In the genomic region with DNA sequence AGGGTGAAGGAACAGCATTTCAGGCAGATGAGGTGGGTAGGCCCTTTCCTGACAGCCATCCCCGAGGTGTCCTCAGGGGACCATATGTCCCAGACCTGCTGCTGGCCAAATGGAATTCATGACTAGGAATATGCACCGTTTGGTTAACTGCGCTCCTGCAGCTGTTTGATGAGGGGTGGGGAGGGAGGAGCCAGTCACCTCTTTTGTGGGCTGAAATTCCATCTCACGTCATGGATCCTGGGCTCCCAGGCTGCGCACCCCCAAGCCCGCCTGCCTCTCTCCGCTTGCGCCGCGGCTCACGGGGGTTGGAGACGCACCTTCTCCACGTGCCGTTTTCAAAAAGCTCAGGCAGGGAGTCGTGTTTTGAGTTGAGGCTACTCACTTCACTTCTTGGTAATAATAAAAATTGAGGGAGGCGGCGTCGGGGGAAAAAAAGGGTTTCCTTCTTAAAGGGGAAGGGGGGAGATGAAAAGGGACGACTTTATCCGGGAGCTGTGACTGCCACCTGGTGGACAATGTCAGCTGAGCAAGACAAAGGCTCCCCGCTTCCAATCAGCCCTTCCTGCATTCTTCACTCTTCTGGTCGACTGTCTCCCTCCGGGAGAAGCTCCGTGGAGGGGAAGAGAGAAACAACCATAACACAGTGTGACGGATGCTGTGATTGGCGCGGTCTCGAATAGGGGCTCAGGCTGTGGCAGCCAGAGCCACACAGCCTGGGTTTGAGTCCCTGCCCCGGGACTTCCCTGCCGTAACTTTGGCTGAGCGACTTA, we compare ENCODE assay signal across 8 cellular contexts. TPM values are rescaled to one million over a fixed set of nuclear protein-coding genes. Genes with fewer than 3 reads are reported as not detected.
DNase-seq lines count a peak whose midpoint lies in the region; ATAC-seq and TF ChIP-seq lines count a peak whose summit lies in the region.

No MANE protein-coding gene starts in this region.

- H3K4me1 Mint-ChIP-seq in IgD-negative memory B cell, result peaks cover 3 to 10% (median 10%) of the 10 kb centered on the region in 3 donors
- H3K4me1 Mint-ChIP-seq in activated T-helper 17 cell treated with anti-CD3 and anti-CD28 coated beads, Interleukin-2, amount 50 U/mL, for 72 hours, result peaks cover 3% of the 10 kb centered on the region
- H3K4me1 Mint-ChIP-seq in natural killer cell, result peaks cover 8 to 13% of the 10 kb centered on the region in 2 donors
- H3K4me1 Mint-ChIP-seq in stimulated activated memory B cell treated with anti-CD40 and anti-IgM and Interleukin-4, amounts not matched to agents 10 μg/mL and 1 μg/mL and 100 μg/mL, for 72 hours, result peaks cover 14% of the 10 kb centered on the region

- no peaks in the 10 kb centered on the region for H3K9me3 ChIP-seq in BE2C

- intact Hi-C loops in natural killer cell (cut with micrococcal nuclease), result loop anchor here (1.0 kb wide), 2 partner anchors 354 to 679 kb away; no protein-coding TSS in a partner anchor

- peaks cover 13% of the 10 kb centered on the region for H3K27me3 Mint-ChIP-seq in IgD-negative memory B cell
- peaks cover 8% of the 10 kb centered on the region for H3K27me3 Mint-ChIP-seq in activated T-helper 17 cell treated with anti-CD3 and anti-CD28 coated beads, Interleukin-2, amount 50 U/mL, for 72 hours
- peaks cover 30 to 39% of the 10 kb centered on the region in 2 donors for H3K27me3 Mint-ChIP-seq in natural killer cell (ENCODE audit: low read depth in 2 of 2)
- peaks cover 40% of the 10 kb centered on the region for H3K27me3 Mint-ChIP-seq in stimulated activated memory B cell treated with anti-CD40 and anti-IgM and Interleukin-4, amounts not matched to agents 10 μg/mL and 1 μg/mL and 100 μg/mL, for 72 hours

- TF ChIP-seq CTCF in BE2C (IDR thresholded peaks at IDR 0.05; ENCODE audit: low read depth, low read length) (peak; percentile 92), fibroblast of the aortic adventitia (IDR thresholded peaks at IDR 0.05; ENCODE audit: insufficient read depth, low read length) (peak; percentile 85), natural killer cell (IDR thresholded peaks at IDR 0.05) (peak; percentile 76)

- no peaks in the 10 kb centered on the region for H3K36me3 ChIP-seq in BE2C

- peak overlapping the region in 1 of 3 donors; percentile 31 for H3K27ac Mint-ChIP-seq in IgD-negative memory B cell
- H3K27ac Mint-ChIP-seq in activated T-helper 17 cell treated with anti-CD3 and anti-CD28 coated beads, Interleukin-2, amount 50 U/mL, for 72 hours, result peak overlapping the region; percentile 59
- peak overlapping the region in 1 of 2 donors; percentile 31 for H3K27ac Mint-ChIP-seq in natural killer cell
- H3K27ac Mint-ChIP-seq in stimulated activated memory B cell treated with anti-CD40 and anti-IgM and Interleukin-4, amounts not matched to agents 10 μg/mL and 1 μg/mL and 100 μg/mL, for 72 hours, result peak overlapping the region; percentile 52

- DNase-seq in BE2C, result peak; percentile 86
- peak; percentile 66 for DNase-seq in RKO (ENCODE audit: low spot score)
- peak; percentile 88 for DNase-seq in fibroblast of the aortic adventitia (ENCODE audit: low read depth)
- peak; percentile 61 for DNase-seq in natural killer cell

- H3K9me3 Mint-ChIP-seq in IgD-negative memory B cell, result no peaks in the 10 kb centered on the region
- H3K9me3 Mint-ChIP-seq in activated T-helper 17 cell treated with anti-CD3 and anti-CD28 coated beads, Interleukin-2, amount 50 U/mL, for 72 hours, result no peaks in the 10 kb centered on the region
- no peaks in the 10 kb centered on the region for H3K9me3 Mint-ChIP-seq in natural killer cell
- peaks cover 3% of the 10 kb centered on the region for H3K9me3 Mint-ChIP-seq in stimulated activated memory B cell treated with anti-CD40 and anti-IgM and Interleukin-4, amounts not matched to agents 10 μg/mL and 1 μg/mL and 100 μg/mL, for 72 hours

- no peaks in the 10 kb centered on the region for H3K27me3 ChIP-seq in BE2C

- H3K4me1 ChIP-seq in BE2C, result peaks cover 6% of the 10 kb centered on the region

- peak overlapping the region; percentile 61 to 91 (median 78) for H3K4me3 Mint-ChIP-seq in IgD-negative memory B cell
- H3K4me3 Mint-ChIP-seq in activated T-helper 17 cell treated with anti-CD3 and anti-CD28 coated beads, Interleukin-2, amount 50 U/mL, for 72 hours, result peak overlapping the region; percentile 77
- peak overlapping the region; percentile 77 for H3K4me3 Mint-ChIP-seq in natural killer cell
- H3K4me3 Mint-ChIP-seq in stimulated activated memory B cell treated with anti-CD40 and anti-IgM and Interleukin-4, amounts not matched to agents 10 μg/mL and 1 μg/mL and 100 μg/mL, for 72 hours, result peak overlapping the region; percentile 81

- H3K36me3 Mint-ChIP-seq in IgD-negative memory B cell (no peaks in the 10 kb centered on the region), natural killer cell (no peaks in the 10 kb centered on the region)
- no peaks in the 10 kb centered on the region for H3K36me3 Mint-ChIP-seq in activated T-helper 17 cell treated with anti-CD3 and anti-CD28 coated beads, Interleukin-2, amount 50 U/mL, for 72 hours (ENCODE audit: low read depth)
- no peaks in the 10 kb centered on the region for H3K36me3 Mint-ChIP-seq in stimulated activated memory B cell treated with anti-CD40 and anti-IgM and Interleukin-4, amounts not matched to agents 10 μg/mL and 1 μg/mL and 100 μg/mL, for 72 hours

- peak overlapping the region; percentile 64 for H3K4me3 ChIP-seq in BE2C (ENCODE audit: low read depth, low read length)
- H3K4me3 ChIP-seq in fibroblast of the aortic adventitia (ENCODE audit: low read depth, low read length), result peak overlapping the region; percentile 65

- peak; percentile 84 for ATAC-seq in GM19455 (IDR thresholded peaks at IDR 0.05; ENCODE audit: unreplicated experiment)
- peak; percentile 83 for ATAC-seq in activated T-helper 17 cell treated with anti-CD3 and anti-CD28 coated beads, Interleukin-2, amount 50 U/mL, for 72 hours (replicated peaks)
- ATAC-seq in natural killer cell, result peak; percentile 81 to 92 (median 88)
- peak; percentile 81 for ATAC-seq in stimulated activated memory B cell treated with anti-CD40 and anti-IgM and Interleukin-4, amounts not matched to agents 10 μg/mL and 1 μg/mL and 100 μg/mL, for 72 hours

RNA-seq across cellular contexts. Expression of gene C5orf47, which starts 15.9 kb away (rescaled TPM):
- not detected for polyA plus RNA-seq in BE2C (2012; ENCODE audit: insufficient read depth, insufficient read length, low read depth)
- polyA plus RNA-seq in IgD-negative memory B cell, result not detected
- total RNA-seq in activated T-helper 17 cell treated with anti-CD3 and anti-CD28 coated beads, Interleukin-2, amount 50 U/mL, for 72 hours, result not detected
- not detected in 2 replicates for total RNA-seq in fibroblast of the aortic adventitia (ENCODE audit: low replicate concordance)
- not detected for total RNA-seq in natural killer cell

Comparison
In these comparisons a context has a peak if more than half of its experiments do, and no peak if none do; other contexts are left out.
1. Peak in every context shown above with its lines: DNase-seq, ATAC-seq and H3K4me3 ChIP-seq.